8 cellular contexts compared by ENCODE assay signal in genomic region chr17:5584971-5585794, GRCh38. TPM values are rescaled to one million over a fixed set of nuclear protein-coding genes. Genes with fewer than 3 reads are reported as not detected.
DNase-seq lines count a peak whose midpoint lies in the region; ATAC-seq, FAIRE-seq and TF ChIP-seq lines count a peak whose summit lies in the region.

No MANE protein-coding gene starts in this region.

- SMC1A ChIA-PET in GM12878 (lab: Charles Lee; ENCODE audit: uncharacterized antibody, unreplicated experiment) = interaction anchor here (1.0 to 1.5 kb wide), 3 partner anchors 18 to 121 kb away, joined by 3 read pairs; no protein-coding TSS in a partner anchor

- no TSS peak for BruUV-seq in GM12878 (replicated peaks; lab: Mats Ljungman, UMichigan)

- WGBS in GM12878 (ENCODE audit: insufficient coverage, insufficient replicate concordance, low lambda C conversion rate, missing lambda C conversion rate) = 76% methylated on average over 14 of the region's 14 CpGs
- 88 to 92% methylated on average over 11 to 13 of the region's 14 CpGs for WGBS in mesodermal cell (ENCODE audit: insufficient coverage in 2 of 2), 2 experiments

- H3K9me3 ChIP-seq in GM12878 (replicated peaks; ENCODE audit: control insufficient read depth, insufficient read depth, low read length) = no peaks in the 10 kb centered on the region
- no peaks in the 10 kb centered on the region for H3K9me3 ChIP-seq in mesodermal cell (ENCODE audit: control insufficient read depth, low read length)

- ATAC-seq in GM12878 (no peak), HG02981 (IDR thresholded peaks at IDR 0.05; ENCODE audit: unreplicated experiment) (no peak), GM18873 (IDR thresholded peaks at IDR 0.05; ENCODE audit: low FRiP score, unreplicated experiment) (no peak)

- peak; percentile 83 for DNase-seq in AG20443 (ENCODE audit: low spot score)
- DNase-seq in HT1080 (ENCODE audit: low read depth) = peak; percentile 76
- DNase-seq in GM12878 (ENCODE audit: low read depth, low spot score) = no peak
- DNase-seq in activated effector memory CD4-positive, alpha-beta T cell treated with anti-CD3 and anti-CD28 coated beads, Interleukin-2, amount 50 U/mL, for 16 hours = no peak
- no peak for DNase-seq in SKM-1 (lab: John Stamatoyannopoulos, UW; ENCODE audit: unreplicated experiment)

- no peak for TF ChIP-seq RAD21 in GM12878 (IDR thresholded peaks at IDR 0.05; ENCODE audit: insufficient read depth, low read depth, low read length)

- intact Hi-C loops in GM12878 (cut with micrococcal nuclease; ENCODE audit: unreplicated experiment) = loop anchor here (2.0 to 5.0 kb wide), 2 partner anchors 98 to 852 kb away; partner anchors contain the start of genes AIPL1, DERL2 and MIS12

- TF ChIP-seq POLR2A in GM12878 (IDR thresholded peaks at IDR 0.05; ENCODE audit: low read depth, low read length) = no peak

- in situ Hi-C loops in GM12878 (cut with MboI) = loop anchor here (5.0 kb wide), 2 partner anchors 117 to 837 kb away; no protein-coding TSS in a partner anchor

- POLR2A ChIA-PET in GM12878 (lab: Charles Lee) = interaction anchor here (1.3 kb wide), 1 partner anchor 146 kb away, joined by 3 read pairs; the partner anchor contains the start of gene C1QBP

- H3K27ac ChIP-seq in GM12878 (ENCODE audit: control insufficient read depth, insufficient read depth) (peak overlapping the region; percentile 63), mesodermal cell (ENCODE audit: low read depth, low read length, severe bottlenecking) (peak overlapping the region; percentile 64)

- H2AFZ ChIP-seq in GM12878 (ENCODE audit: control insufficient read depth, low read depth, low read length) = peak overlapping the region; percentile 82

- no peak for FAIRE-seq in GM12878 (lab: Jason Lieb, UNC)

- no peak for TF ChIP-seq CTCF in GM12878 (IDR thresholded peaks at IDR 0.05 in 2 of 3, conservative IDR thresholded peaks at IDR 0.05 in 1 of 3; ENCODE audit: control insufficient read depth in 2 of 3, extremely low read depth in 1 of 3, insufficient read depth in 1 of 3, low read depth in 3 of 3, low read length in 3 of 3)

- peaks cover 6% of the 10 kb centered on the region for H3K79me2 ChIP-seq in GM12878 (ENCODE audit: control insufficient read depth, insufficient read depth, low read length)

- H3K9ac ChIP-seq in GM12878 (ENCODE audit: control insufficient read depth, insufficient read depth, low read length) = peak overlapping the region; percentile 82

- H3K27me3 ChIP-seq in GM12878 (replicated peaks in 1 of 2; ENCODE audit: control insufficient read depth in 2 of 2, insufficient read depth in 2 of 2, low read length in 1 of 2) = no peaks in the 10 kb centered on the region

- peak overlapping the region; percentile 83; the same call in 1 of the 2 replicates for H3K4me2 ChIP-seq in GM12878 (ENCODE audit: control insufficient read depth, insufficient read depth)

- H3K36me3 ChIP-seq in GM12878 (ENCODE audit: control insufficient read depth in 2 of 2, insufficient read depth in 2 of 2, low read length in 1 of 2) (no peaks in the 10 kb centered on the region; a peak in 1 of 4 replicates), mesodermal cell (ENCODE audit: control insufficient read depth, insufficient read depth, low read length) (no peaks in the 10 kb centered on the region)

- CTCF ChIA-PET in GM12878 (lab: Yijun Ruan, JAX) = interaction anchor here (0.5 to 1.3 kb wide), 8 partner anchors 59 to 861 kb away, joined by 3 to 7 read pairs (median 3); no protein-coding TSS in a partner anchor

- peaks cover 30% of the 10 kb centered on the region for H3K4me1 ChIP-seq in GM12878 (ENCODE audit: control insufficient read depth, insufficient read depth, low read length)
- peaks cover 9% of the 10 kb centered on the region for H3K4me1 ChIP-seq in mesodermal cell (ENCODE audit: control insufficient read depth, insufficient read depth, low read length, poor library complexity, severe bottlenecking)

- H4K20me1 ChIP-seq in GM12878 (ENCODE audit: control insufficient read depth, insufficient read depth) = no peaks in the 10 kb centered on the region

- no peak for TF ChIP-seq EP300 in GM12878 (IDR thresholded peaks at IDR 0.05; ENCODE audit: borderline replicate concordance in 1 of 2, control insufficient read depth in 1 of 2, low read depth in 2 of 2, low read length in 2 of 2)

- H3K4me3 ChIP-seq in GM12878 = 0 out of 2 replicates have a peak overlapping the region, but pooled peaks have one; percentile 92
- H3K4me3 ChIP-seq in mesodermal cell (ENCODE audit: extremely low read depth, insufficient read depth, low read length, poor library complexity, severe bottlenecking) = no peak overlapping the region

- RAD21 ChIA-PET in GM12878 (lab: Charles Lee; ENCODE audit: unreplicated experiment) = interaction anchor here (0.7 to 1.3 kb wide), 3 partner anchors 121 to 851 kb away, joined by 3 to 5 read pairs (median 3); no protein-coding TSS in a partner anchor

TF ChIP-seq in GM12878, 131 proteins besides CTCF, POLR2A, EP300 and RAD21:
- no peak for TF ChIP-seq HDAC2 (IDR thresholded peaks at IDR 0.05)
- peak; percentile 45; the same call in 1 of the 2 replicates for TF ChIP-seq SPI1 (IDR thresholded peaks at IDR 0.05; ENCODE audit: borderline replicate concordance, insufficient read depth, low read depth, low read length)
- TF ChIP-seq ETV6 (conservative IDR thresholded peaks at IDR 0.05 in 1 of 2, IDR thresholded peaks at IDR 0.05 in 1 of 2; ENCODE audit: borderline replicate concordance in 1 of 2, low read depth in 1 of 2) = no peak
- no peak for TF ChIP-seq BHLHE40 (IDR thresholded peaks at IDR 0.05; ENCODE audit: borderline replicate concordance in 1 of 2, low read depth in 2 of 2, low read length in 1 of 2)
- no peak for TF ChIP-seq POLR2AphosphoS2 (IDR thresholded peaks at IDR 0.05; ENCODE audit: low read depth, low read length)
- no peak for TF ChIP-seq SMAD5 (IDR thresholded peaks at IDR 0.05; ENCODE audit: low read depth)

RNA-seq across cellular contexts. Expression of gene NLRP1, which starts 0.9 kb away (rescaled TPM):
- total RNA-seq in HT1080 (2014; rRNA removed; shearing (Covaris generic)) = 15.9 and 19.8 TPM in 2 replicates
- 14.5 and 15.5 TPM in 2 replicates for polyA plus RNA-seq in HT1080 (2015; cell fraction: cytosol; rRNA removed)
- 216 and 237 TPM in 2 replicates for polyA plus RNA-seq in HT1080 (2015; cell fraction: nucleus; rRNA removed)
- 66.8 and 87.6 TPM in 2 replicates for total RNA-seq in GM12878 (2013; cell fraction: nucleolus; rRNA removed)
- 13.6 and 14.3 TPM in 2 replicates for total RNA-seq in GM12878 (2014; rRNA removed)
- 7.7 and 8.7 TPM in 2 replicates for total RNA-seq in GM12878 (2014; rRNA removed; fragmentation: Illumina TruSeq; extraction: Trizol)
- total RNA-seq in GM12878 (2021) = 17.0 and 17.7 TPM in 2 replicates
- polyA plus RNA-seq in GM12878 (2011; ENCODE audit: low read depth) = 29.2 TPM
- polyA plus RNA-seq in GM12878 (2011; rRNA removed) = 12.8 and 18.5 TPM in 2 replicates
- polyA plus RNA-seq in GM12878 (2011; cell fraction: cytosol; rRNA removed) = 24.2 and 24.5 TPM in 2 replicates
- 121 and 166 TPM in 2 replicates for polyA plus RNA-seq in GM12878 (2011; cell fraction: nucleus; rRNA removed)
- 42.8 and 47.9 TPM in 2 replicates for polyA plus RNA-seq in GM12878 (2012)
- 10.8 and 20.4 TPM in 2 replicates for polyA plus RNA-seq in GM12878 (2014; fragmentation: Illumina TruSeq; extraction: Trizol)
- 1 to 10 TPM; 2.8 to 4.2 TPM for polyA plus RNA-seq in GM12878 (2014; fragmentation: Nextera tagmentation; extraction: Ambion mirVana)
- 21.8 and 22.2 TPM in 2 replicates for polyA plus RNA-seq in GM12878 (2014; rRNA removed)
- polyA plus RNA-seq in GM12878 (2016; fragmentation: Nextera tagmentation; extraction: Ambion mirVana) = 1 to 10 TPM; 8.0 to 9.5 TPM
- polyA minus RNA-seq in GM12878 (2011; rRNA and poly(A)+ RNA removed) = 8.2 and 14.8 TPM in 2 replicates
- polyA minus RNA-seq in GM12878 (2011; cell fraction: cytosol; rRNA and poly(A)+ RNA removed) = 2.1 and 3.7 TPM in 2 replicates
- polyA minus RNA-seq in GM12878 (2011; cell fraction: nucleus; rRNA and poly(A)+ RNA removed) = 15.2 and 20.7 TPM in 2 replicates
- 86.8 TPM for polyA plus RNA-seq in mesodermal cell (2013, experiment 1 of 2)
- 58.8 TPM for polyA plus RNA-seq in mesodermal cell (2013, experiment 2 of 2)

Comparison
In these comparisons a context has a peak if more than half of its experiments do, and no peak if none do; other contexts are left out.
1. DNase-seq: peak in AG20443 (single experiment) and HT1080 (single experiment); none in GM12878 (single experiment), activated effector memory CD4-positive, alpha-beta T cell treated with anti-CD3 and anti-CD28 coated beads, Interleukin-2, amount 50 U/mL, for 16 hours (single experiment) and SKM-1 (single experiment).